18 cellular contexts compared by ENCODE assay signal in the genomic region with DNA sequence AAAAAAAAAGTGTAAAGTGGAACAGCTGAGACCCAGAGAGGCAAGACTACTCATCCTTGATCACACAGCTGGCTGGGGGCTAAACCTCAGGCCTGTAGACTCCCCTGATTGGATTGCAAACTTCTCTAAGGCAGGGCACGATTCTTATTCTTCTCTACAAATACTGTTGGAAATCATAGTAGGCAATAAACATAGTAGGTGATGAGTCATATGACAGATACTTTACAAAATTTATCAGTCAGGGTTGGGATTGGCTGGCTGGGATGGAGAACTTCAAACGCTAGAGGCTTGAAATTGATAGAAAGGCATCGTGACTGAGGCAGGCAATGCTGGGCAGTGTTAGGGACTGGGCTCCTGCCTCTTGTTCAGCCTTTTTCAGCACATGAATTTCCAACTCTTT. TPM values are rescaled to one million over a fixed set of nuclear protein-coding genes. Genes with fewer than 3 reads are reported as not detected.
DNase-seq lines count a peak whose midpoint lies in the region; ATAC-seq and TF ChIP-seq lines count a peak whose summit lies in the region.
"Had no signal": no experiment of that assay in that cellular context is flagged by ENCODE, and none has a peak within 500 bp of the region (broad histone marks: within the 10 kb centered on the region; RNA-seq: fewer than 3 reads in every experiment).

No MANE protein-coding gene starts in this region.

- TF ChIP-seq CTCF in natural killer cell (IDR thresholded peaks at IDR 0.05) (no peak), progenitor cell of endocrine pancreas (IDR thresholded peaks at IDR 0.05; ENCODE audit: unreplicated experiment) (no peak)

- peaks cover 6% of the 10 kb centered on the region for H3K9me3 Mint-ChIP-seq in natural killer cell treated with Interleukin-12 subunit alpha and Interleukin-12 subunit beta and Interleukin-15 and Interleukin-18, amount 100 ng/mL, for 72 hours
- H3K9me3 Mint-ChIP-seq in natural killer cell (peaks cover 3 to 7% of the 10 kb centered on the region in 2 donors), progenitor cell of endocrine pancreas (ENCODE audit: low read depth) (peaks cover 7% of the 10 kb centered on the region)

- no peaks in the 10 kb centered on the region for H3K27me3 Mint-ChIP-seq in natural killer cell treated with Interleukin-12 subunit alpha and Interleukin-12 subunit beta and Interleukin-15 and Interleukin-18, amount 100 ng/mL, for 72 hours
- H3K27me3 Mint-ChIP-seq in natural killer cell (ENCODE audit: low read depth in 2 of 2) (no peaks in the 10 kb centered on the region), progenitor cell of endocrine pancreas (peaks cover 46% of the 10 kb centered on the region)
- H3K27me3 Mint-ChIP-seq: CD4-positive, alpha-beta memory T cell had no signal

- H3K36me3 Mint-ChIP-seq in natural killer cell treated with Interleukin-12 subunit alpha and Interleukin-12 subunit beta and Interleukin-15 and Interleukin-18, amount 100 ng/mL, for 72 hours: peaks cover 8% of the 10 kb centered on the region
- H3K36me3 Mint-ChIP-seq in natural killer cell (no peaks in the 10 kb centered on the region), progenitor cell of endocrine pancreas (ENCODE audit: insufficient read depth) (no peaks in the 10 kb centered on the region)
- H3K36me3 Mint-ChIP-seq: CD14-positive monocyte had no signal

- peak overlapping the region in 1 of 2 donors; percentile 46 for H3K27ac Mint-ChIP-seq in natural killer cell treated with Interleukin-12 subunit alpha and Interleukin-12 subunit beta and Interleukin-15 and Interleukin-18, amount 100 ng/mL, for 72 hours
- peak overlapping the region in 1 of 2 donors; percentile 36 for H3K27ac Mint-ChIP-seq in natural killer cell
- H3K27ac Mint-ChIP-seq in progenitor cell of endocrine pancreas: no peak overlapping the region
- H3K27ac Mint-ChIP-seq: CD4-positive, alpha-beta memory T cell had no signal

- intact Hi-C loops in natural killer cell (cut with micrococcal nuclease): no loop called here

- no peak for ATAC-seq in natural killer cell treated with Interleukin-12 subunit alpha and Interleukin-12 subunit beta and Interleukin-15 and Interleukin-18, amount 100 ng/mL, for 72 hours
- ATAC-seq in natural killer cell (no peak), GM18909 (IDR thresholded peaks at IDR 0.05; ENCODE audit: poor library complexity, unreplicated experiment) (no peak)
- ATAC-seq: GM12878 had no signal

- peaks cover 48 to 50% of the 10 kb centered on the region in 2 donors for H3K4me1 Mint-ChIP-seq in natural killer cell treated with Interleukin-12 subunit alpha and Interleukin-12 subunit beta and Interleukin-15 and Interleukin-18, amount 100 ng/mL, for 72 hours (ENCODE audit: low read depth in 2 of 2)
- H3K4me1 Mint-ChIP-seq in natural killer cell: peaks cover 50 to 63% of the 10 kb centered on the region in 2 donors
- no peaks in the 10 kb centered on the region for H3K4me1 Mint-ChIP-seq in progenitor cell of endocrine pancreas (ENCODE audit: low read depth)
- H3K4me1 Mint-ChIP-seq: CD14-positive monocyte had no signal

- DNase-seq in natural killer cell treated with Interleukin-12 subunit alpha and Interleukin-12 subunit beta and Interleukin-15 and Interleukin-18, amount 100 ng/mL, for 72 hours (ENCODE audit: low spot score): no peak
- DNase-seq in natural killer cell (no peak), M059J (ENCODE audit: low read depth) (peak; percentile 15), RKO (ENCODE audit: low spot score) (peak; percentile 12), progenitor cell of endocrine pancreas (ENCODE audit: low spot score, unreplicated experiment) (no peak)
- no peak for DNase-seq in activated CD4-positive, alpha-beta T cell treated with anti-CD3 and anti-CD28 coated beads for 1 hour
- DNase-seq: CD4-positive, alpha-beta memory T cell; DMS153; DMS79; GM23248 had no signal

- H3K4me3 Mint-ChIP-seq in natural killer cell treated with Interleukin-12 subunit alpha and Interleukin-12 subunit beta and Interleukin-15 and Interleukin-18, amount 100 ng/mL, for 72 hours: peak overlapping the region; percentile 12
- no peak overlapping the region for H3K4me3 Mint-ChIP-seq in natural killer cell
- no peak overlapping the region for H3K4me3 Mint-ChIP-seq in progenitor cell of endocrine pancreas (ENCODE audit: low read depth)
- H3K4me3 Mint-ChIP-seq: CD4-positive, alpha-beta memory T cell had no signal

RNA-seq across cellular contexts. Expression of gene MATK, which starts 5.9 kb away (rescaled TPM):
- total RNA-seq in natural killer cell treated with Interleukin-12 subunit alpha and Interleukin-12 subunit beta and Interleukin-15 and Interleukin-18, amount 100 ng/mL, for 72 hours: 10 to 100 TPM; 58.5 to 61.9 TPM
- total RNA-seq in natural killer cell (100 to 1,000 TPM; 269 to 353 (median 317) TPM), progenitor cell of endocrine pancreas (1.8 TPM in 2 replicates)
- total RNA-seq in M059J (2014; rRNA removed; shearing (Covaris generic)): not detected in 2 replicates
- total RNA-seq: GM23248 had no signal

RNA-seq across cellular contexts. Expression of gene RAX2, which starts 20.1 kb away (rescaled TPM):
- total RNA-seq in natural killer cell treated with Interleukin-12 subunit alpha and Interleukin-12 subunit beta and Interleukin-15 and Interleukin-18, amount 100 ng/mL, for 72 hours: under 1 TPM in 1 of 2 donors, not detected in 1; 0.21 TPM
- total RNA-seq in natural killer cell (not detected), progenitor cell of endocrine pancreas (not detected in 2 replicates)
- total RNA-seq in M059J (2014; rRNA removed; shearing (Covaris generic)): not detected in 2 replicates
- total RNA-seq: A673; CD4-positive, alpha-beta memory T cell; Daoy; G401; GM12878; GM23248; H4; HT-29 had no signal

RNA-seq across cellular contexts. Expression of gene MRPL54, which starts 29.6 kb away (rescaled TPM):
- total RNA-seq in natural killer cell treated with Interleukin-12 subunit alpha and Interleukin-12 subunit beta and Interleukin-15 and Interleukin-18, amount 100 ng/mL, for 72 hours: 10 to 100 TPM; 58.5 to 75.1 TPM
- 10 to 100 TPM; 54.1 to 60.5 (median 55.5) TPM for total RNA-seq in natural killer cell
- 48.6 and 81.6 TPM in 2 replicates for total RNA-seq in M059J (2014; rRNA removed; shearing (Covaris generic))
- 38.6 and 39.8 TPM in 2 replicates for total RNA-seq in progenitor cell of endocrine pancreas

RNA-seq across cellular contexts. Expression of gene APBA3, which starts 30.6 kb away (rescaled TPM):
- 10 to 100 TPM; 40.6 to 55.4 TPM for total RNA-seq in natural killer cell treated with Interleukin-12 subunit alpha and Interleukin-12 subunit beta and Interleukin-15 and Interleukin-18, amount 100 ng/mL, for 72 hours
- 10 to 100 TPM; 39.9 to 53.6 (median 43.8) TPM for total RNA-seq in natural killer cell
- total RNA-seq in M059J (2014; rRNA removed; shearing (Covaris generic)): 13.7 and 15.0 TPM in 2 replicates
- total RNA-seq in progenitor cell of endocrine pancreas: 31.4 and 33.3 TPM in 2 replicates

Comparison
In these comparisons a context has a peak if more than half of its experiments do, and no peak if none do; other contexts are left out.
1. DNase-seq: peak in M059J (single experiment) and RKO (single experiment); none in natural killer cell treated with Interleukin-12 subunit alpha and Interleukin-12 subunit beta and Interleukin-15 and Interleukin-18, amount 100 ng/mL, for 72 hours (single experiment), natural killer cell (single experiment), progenitor cell of endocrine pancreas (single experiment) and activated CD4-positive, alpha-beta T cell treated with anti-CD3 and anti-CD28 coated beads for 1 hour (single experiment).
2. RNA of gene MATK, which starts 5.9 kb away (total RNA-seq): 269 to 353 TPM in natural killer cell and 58.5 to 61.9 TPM in natural killer cell treated with Interleukin-12 subunit alpha and Interleukin-12 subunit beta and Interleukin-15 and Interleukin-18, amount 100 ng/mL, for 72 hours; 1.8 TPM in progenitor cell of endocrine pancreas and not detected in M059J; every median in the first group is over 10 times any median in the second.